19 cellular contexts compared by ENCODE assay signal in genomic region chr17:17422217-17422610, GRCh38.
"Had no signal": no experiment of that assay in that cellular context is flagged by ENCODE, and none has a peak within 500 bp of the region (broad histone marks: within the 10 kb centered on the region; RNA-seq: fewer than 3 reads in every experiment).

No MANE protein-coding gene starts in this region.

- H3K36me3 ChIP-seq: colonic mucosa, neural progenitor cell, right atrium auricular region, tibial artery had no signal

- H3K79me2 ChIP-seq: hepatocyte, parathyroid adenoma had no signal

- H3K4me3 ChIP-seq: colonic mucosa, hepatocyte, neural progenitor cell, right atrium auricular region, smooth muscle cell, tibial artery had no signal

- H3K27ac Mint-ChIP-seq: mesothelial cell of epicardium, natural killer cell, neural progenitor cell had no signal

- DNase-seq: caudate nucleus; colonic mucosa; dermis blood vessel endothelial cell; erythroblast; foreskin keratinocyte; head of caudate nucleus; kidney; left colon; natural killer cell; occipital lobe; stimulated activated CD4-positive, alpha-beta T cell treated with anti-CD3 and anti-CD28 coated beads, Interleukin-2, amount 100 ng/mL, for 48 hours; stimulated activated naive CD8-positive, alpha-beta T cell treated with anti-CD3 and anti-CD28 coated beads, Interleukin-15, Interleukin-2, amounts not matched to agents 100 U/mL and 50 U/mL, for 24 hours had no signal

- H3K9me3 Mint-ChIP-seq: natural killer cell had no signal

- H3K4me3 Mint-ChIP-seq: mesothelial cell of epicardium, natural killer cell, neural progenitor cell had no signal

- H3K9me3 ChIP-seq: colonic mucosa, right atrium auricular region, tibial artery had no signal

- ATAC-seq: foreskin keratinocyte, left colon had no signal

- H3K4me1 ChIP-seq: colonic mucosa, foreskin keratinocyte, neural progenitor cell had no signal

- H3K27me3 ChIP-seq: colonic mucosa, hepatocyte, neural progenitor cell, right atrium auricular region had no signal

- H3K9ac ChIP-seq: neural progenitor cell, parathyroid adenoma had no signal

- H3K4me1 Mint-ChIP-seq: mesothelial cell of epicardium, natural killer cell, neural progenitor cell had no signal

- H3K27ac ChIP-seq: colonic mucosa, foreskin keratinocyte, hepatocyte, neural progenitor cell, parathyroid adenoma, tibial artery had no signal

- H3K36me3 Mint-ChIP-seq: mesothelial cell of epicardium, natural killer cell, neural progenitor cell had no signal

- H3K4me2 ChIP-seq: hepatocyte, neural progenitor cell, smooth muscle cell had no signal

- H2AFZ ChIP-seq: hepatocyte, neural progenitor cell, parathyroid adenoma had no signal
